8 cellular contexts compared by ENCODE assay signal in the genomic region with DNA sequence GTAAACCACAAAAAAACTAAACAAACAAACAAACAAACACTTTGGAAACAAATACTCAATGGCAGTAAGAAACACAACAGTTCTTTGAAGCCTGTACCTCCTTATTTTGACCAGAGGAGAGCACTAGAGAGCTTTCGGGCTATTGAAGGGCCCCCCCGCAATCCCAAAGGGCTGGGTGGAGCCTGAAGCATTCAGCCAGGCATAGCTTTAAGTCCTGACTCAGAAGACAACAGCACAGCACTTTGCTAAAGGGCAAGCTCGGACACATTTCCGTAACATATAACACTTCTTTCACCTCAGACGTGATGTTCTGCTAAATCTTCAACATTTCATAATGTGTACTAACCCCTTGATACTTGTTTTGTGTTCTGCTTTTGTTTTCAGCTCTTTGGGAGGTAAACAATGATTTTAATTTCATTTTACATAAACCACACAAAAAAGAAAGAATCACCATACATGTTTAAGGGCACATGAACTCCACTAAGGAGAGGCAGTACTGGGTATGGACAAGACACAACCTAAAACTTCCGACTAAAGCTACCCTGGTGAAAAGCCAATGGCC. TPM values are rescaled to one million over a fixed set of nuclear protein-coding genes. Genes with fewer than 3 reads are reported as not detected.
DNase-seq lines count a peak whose midpoint lies in the region; ATAC-seq and TF ChIP-seq lines count a peak whose summit lies in the region.

No MANE protein-coding gene starts in this region.

- H3K27me3 Mint-ChIP-seq in CD8-positive, alpha-beta T cell (ENCODE audit: low read depth): peaks cover 9% of the 10 kb centered on the region

- H3K4me3 ChIP-seq in CD8-positive, alpha-beta T cell (ENCODE audit: low read depth, low read length): no peak overlapping the region
- peak overlapping the region in 3 of 4 donors; percentile 18 to 56 (median 21) for H3K4me3 ChIP-seq in esophagus squamous epithelium
- H3K4me3 ChIP-seq in mucosa of stomach (ENCODE audit: low read length): no peak overlapping the region
- peak overlapping the region in 2 of 4 donors; percentile 23 to 26 for H3K4me3 ChIP-seq in upper lobe of left lung

- H3K9ac ChIP-seq in mucosa of stomach (ENCODE audit: low read length): peak overlapping the region; percentile 16

- peak in 1 of 4 donors; percentile 18 for TF ChIP-seq EP300 in upper lobe of left lung (IDR thresholded peaks at IDR 0.05)

- CTCF ChIA-PET in CD8-positive, alpha-beta T cell (lab: Charles Lee): interaction anchor here (1.3 to 1.4 kb wide), 2 partner anchors 263 to 265 kb away, joined by 5 to 6 read pairs; no protein-coding TSS in a partner anchor

- no peak overlapping the region for H3K4me3 Mint-ChIP-seq in CD8-positive, alpha-beta T cell

- no peak overlapping the region for H3K27ac ChIP-seq in CD8-positive, alpha-beta T cell (ENCODE audit: low read depth, low read length)
- H3K27ac ChIP-seq in esophagus squamous epithelium (peak overlapping the region; percentile 65 to 83 (median 73)), upper lobe of left lung (peak overlapping the region in 3 of 4 donors; percentile 10 to 40 (median 26))

- TF ChIP-seq POLR2A in esophagus squamous epithelium (IDR thresholded peaks at IDR 0.05): peak in 1 of 4 donors; percentile 25
- TF ChIP-seq POLR2A in upper lobe of left lung (IDR thresholded peaks at IDR 0.05): peak in 1 of 4 donors; percentile 31

- TF ChIP-seq CTCF in CD8-positive, alpha-beta T cell (IDR thresholded peaks at IDR 0.05): peak; percentile 51
- TF ChIP-seq CTCF in esophagus squamous epithelium (IDR thresholded peaks at IDR 0.05) (peak; percentile 74 to 97 (median 92)), upper lobe of left lung (IDR thresholded peaks at IDR 0.05) (peak; percentile 61 to 88 (median 82))

- no peaks in the 10 kb centered on the region for H3K4me1 ChIP-seq in CD8-positive, alpha-beta T cell (ENCODE audit: insufficient read depth, low read length)
- H3K4me1 ChIP-seq in esophagus squamous epithelium (peaks cover 0 to 9% (median 0%) of the 10 kb centered on the region in 3 donors), mucosa of stomach (ENCODE audit: control insufficient read depth, insufficient read depth, low read length) (peaks cover 5% of the 10 kb centered on the region), upper lobe of left lung (peaks cover 0 to 6% (median 0%) of the 10 kb centered on the region in 4 donors)

- WGBS in esophagus squamous epithelium, 2 donors: 3% methylated on average over 6 of the region's 6 CpGs
- WGBS in upper lobe of left lung, 2 donors: 11% methylated on average over 6 of the region's 6 CpGs

- intact Hi-C loops in CD8-positive, alpha-beta T cell (cut with DNase I, micrococcal nuclease): loop anchor here (2.0 to 5.0 kb wide), 3 partner anchors 265 to 580 kb away; no protein-coding TSS in a partner anchor
- intact Hi-C loops in esophagus squamous epithelium (cut with DNase I): loop anchor here (10.0 kb wide), 1 partner anchor 62 kb away; a partner anchor contains a TSS

- ATAC-seq in CD8-positive, alpha-beta T cell: peak; percentile 57
- ATAC-seq in GM18907 (IDR thresholded peaks at IDR 0.05; ENCODE audit: unreplicated experiment) (peak; percentile 98), HG03066 (IDR thresholded peaks at IDR 0.05; ENCODE audit: low read depth, unreplicated experiment) (peak; percentile 97), upper lobe of left lung (ENCODE audit: low FRiP score in 2 of 2) (peak; percentile 97 to 100)

- H3K9me3 Mint-ChIP-seq in CD8-positive, alpha-beta T cell: no peaks in the 10 kb centered on the region

- POLR2A ChIA-PET in CD8-positive, alpha-beta T cell (lab: Charles Lee): no interaction called here

- peaks cover 2% of the 10 kb centered on the region for H3K27me3 ChIP-seq in CD8-positive, alpha-beta T cell (ENCODE audit: insufficient read depth, low read length)
- H3K27me3 ChIP-seq in esophagus squamous epithelium (no peaks in the 10 kb centered on the region), mucosa of stomach (ENCODE audit: control insufficient read depth, insufficient read depth, low read length) (no peaks in the 10 kb centered on the region), upper lobe of left lung (no peaks in the 10 kb centered on the region)

- no peak overlapping the region for H3K27ac Mint-ChIP-seq in CD8-positive, alpha-beta T cell

- no peaks in the 10 kb centered on the region for H3K36me3 ChIP-seq in CD8-positive, alpha-beta T cell (ENCODE audit: insufficient read depth, low read length)
- H3K36me3 ChIP-seq in esophagus squamous epithelium (no peaks in the 10 kb centered on the region), mucosa of stomach (ENCODE audit: control insufficient read depth, insufficient read depth, low read length) (no peaks in the 10 kb centered on the region), upper lobe of left lung (no peaks in the 10 kb centered on the region)

- H3K9me3 ChIP-seq in CD8-positive, alpha-beta T cell (ENCODE audit: low read length): no peaks in the 10 kb centered on the region
- H3K9me3 ChIP-seq in esophagus squamous epithelium (no peaks in the 10 kb centered on the region), mucosa of stomach (ENCODE audit: control insufficient read depth, low read length) (no peaks in the 10 kb centered on the region), upper lobe of left lung (no peaks in the 10 kb centered on the region)

- peak in 1 of 7 experiments; percentile 20 for DNase-seq in CD8-positive, alpha-beta T cell
- DNase-seq in NCI-H1930 (lab: John Stamatoyannopoulos, UW) (peak; percentile 53 to 64), T1000 (lab: John Stamatoyannopoulos, UW) (peak; percentile 66), esophagus squamous epithelium (lab: John Stamatoyannopoulos, UW) (peak; percentile 16), upper lobe of left lung (peak in 1 of 2 donors; percentile 73)

- H3K36me3 Mint-ChIP-seq in CD8-positive, alpha-beta T cell: no peaks in the 10 kb centered on the region

- H3K4me1 Mint-ChIP-seq in CD8-positive, alpha-beta T cell (ENCODE audit: low read depth): no peaks in the 10 kb centered on the region

RNA-seq across cellular contexts. Expression of a gene that starts 9.7 kb away (rescaled TPM):
- not detected for total RNA-seq in CD8-positive, alpha-beta T cell
- under 1 TPM in 1 of 4 donors, not detected in 3; 0.40 TPM for total RNA-seq in esophagus squamous epithelium
- total RNA-seq in upper lobe of left lung: not detected

Comparison
In these comparisons a context has a peak if more than half of its experiments do, and no peak if none do; other contexts are left out.
1. H3K4me3 ChIP-seq: peak in esophagus squamous epithelium (3 of 4); none in CD8-positive, alpha-beta T cell (single experiment) and mucosa of stomach (single experiment).
2. Peak in every context shown above with its lines, with median percentiles within 50 percentile points of each other: ATAC-seq and CTCF ChIP-seq.